ENCODE assay signal across 23 cellular contexts in the genomic region with DNA sequence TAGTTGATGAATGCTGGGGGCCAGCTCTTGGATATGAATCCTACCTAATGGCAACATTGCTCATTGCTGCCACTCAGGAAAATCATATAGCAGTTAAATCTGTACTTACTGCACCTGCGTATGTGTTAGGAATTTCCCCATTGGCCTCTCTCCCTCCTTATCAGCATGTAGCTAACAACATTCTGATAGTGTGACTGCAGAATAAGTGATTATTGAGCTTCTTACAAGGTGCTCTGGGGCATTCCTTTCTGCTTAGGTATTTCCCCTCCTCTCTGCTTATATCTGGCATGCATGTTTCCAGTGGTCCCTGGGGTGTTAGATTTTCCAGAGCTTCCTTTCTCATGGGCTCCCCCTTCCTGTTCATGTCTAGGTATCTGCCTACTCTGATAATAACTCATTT.
DNase-seq lines count a peak whose midpoint lies in the region; ATAC-seq and TF ChIP-seq lines count a peak whose summit lies in the region.
"Had no signal": no experiment of that assay in that cellular context is flagged by ENCODE, and none has a peak within 500 bp of the region (broad histone marks: within the 10 kb centered on the region; RNA-seq: fewer than 3 reads in every experiment).

No MANE protein-coding gene starts in this region.

- H3K9me3 Mint-ChIP-seq in endodermal cell: no peaks in the 10 kb centered on the region
- H3K9me3 Mint-ChIP-seq in activated T-cell treated with anti-CD3 and anti-CD28 coated beads, Interleukin-2, amount 50 U/mL, for 24 hours: no peaks in the 10 kb centered on the region
- H3K9me3 Mint-ChIP-seq: H9 had no signal

- peaks cover 16% of the 10 kb centered on the region for H3K4me1 Mint-ChIP-seq in endodermal cell
- no peaks in the 10 kb centered on the region for H3K4me1 Mint-ChIP-seq in activated T-cell treated with anti-CD3 and anti-CD28 coated beads, Interleukin-2, amount 50 U/mL, for 24 hours (ENCODE audit: low read depth)
- H3K4me1 Mint-ChIP-seq: B cell; CD8-positive, alpha-beta memory T cell had no signal

- H3K36me3 ChIP-seq in endodermal cell (ENCODE audit: control insufficient read depth, insufficient read depth, low read length): no peaks in the 10 kb centered on the region
- H3K36me3 ChIP-seq: SJSA1 had no signal

- H3K4me3 Mint-ChIP-seq in endodermal cell: no peak overlapping the region
- no peak overlapping the region for H3K4me3 Mint-ChIP-seq in activated T-cell treated with anti-CD3 and anti-CD28 coated beads, Interleukin-2, amount 50 U/mL, for 24 hours
- H3K4me3 Mint-ChIP-seq: B cell; CD8-positive, alpha-beta memory T cell; H9 had no signal

- H3K27ac ChIP-seq in endodermal cell (ENCODE audit: low read depth, low read length): no peak overlapping the region
- H3K27ac ChIP-seq: C4-2B, SJSA1 had no signal

- TF ChIP-seq CTCF in endodermal cell (conservative IDR thresholded peaks at IDR 0.05): no peak

- 100% methylated on average over 1 of the region's 1 CpG for WGBS in endodermal cell (ENCODE audit: insufficient coverage in 1 of 2, insufficient read length in 1 of 2), 2 experiments

- no peaks in the 10 kb centered on the region for H3K4me1 ChIP-seq in endodermal cell (ENCODE audit: control insufficient read depth, insufficient read depth, low read length)
- H3K4me1 ChIP-seq: SJSA1 had no signal

- H3K4me3 ChIP-seq in endodermal cell (ENCODE audit: low read length): no peak overlapping the region
- H3K4me3 ChIP-seq: K562, SJSA1 had no signal

- ATAC-seq in GM18502 (IDR thresholded peaks at IDR 0.05; ENCODE audit: poor library complexity, unreplicated experiment): no peak
- ATAC-seq: K562 had no signal

- peak overlapping the region; percentile 37 for H3K27ac Mint-ChIP-seq in endodermal cell
- H3K27ac Mint-ChIP-seq in activated T-cell treated with anti-CD3 and anti-CD28 coated beads, Interleukin-2, amount 50 U/mL, for 24 hours: no peak overlapping the region
- H3K27ac Mint-ChIP-seq: B cell; CD8-positive, alpha-beta memory T cell; H9 had no signal

- H3K27me3 Mint-ChIP-seq in endodermal cell (ENCODE audit: insufficient read depth): no peaks in the 10 kb centered on the region
- no peaks in the 10 kb centered on the region for H3K27me3 Mint-ChIP-seq in activated T-cell treated with anti-CD3 and anti-CD28 coated beads, Interleukin-2, amount 50 U/mL, for 24 hours
- H3K27me3 Mint-ChIP-seq: B cell; CD8-positive, alpha-beta memory T cell had no signal

- no peaks in the 10 kb centered on the region for H3K27me3 ChIP-seq in endodermal cell (ENCODE audit: control insufficient read depth, insufficient read depth, low read length, poor library complexity, severe bottlenecking)
- H3K27me3 ChIP-seq: SJSA1 had no signal

- H3K36me3 Mint-ChIP-seq in endodermal cell (ENCODE audit: low read depth): no peaks in the 10 kb centered on the region
- no peaks in the 10 kb centered on the region for H3K36me3 Mint-ChIP-seq in activated T-cell treated with anti-CD3 and anti-CD28 coated beads, Interleukin-2, amount 50 U/mL, for 24 hours (ENCODE audit: low read depth)
- H3K36me3 Mint-ChIP-seq: CD8-positive, alpha-beta memory T cell had no signal

- H3K9me3 ChIP-seq in endodermal cell (ENCODE audit: control insufficient read depth, low read length): no peaks in the 10 kb centered on the region
- H3K9me3 ChIP-seq: SJSA1 had no signal

- DNase-seq in NCI-H226 (peak; percentile 99), endodermal cell (peak; percentile 48), iPS DF 4.7 (ENCODE audit: extremely low read depth, low spot score) (peak; percentile 14), non-pigmented ciliary epithelial cell (ENCODE audit: low read depth) (peak; percentile 1), NCI-H2171 treated with DMSO at 0.1 percent for 48 hours (lab: John Stamatoyannopoulos, UW) (no peak)
- no peak for DNase-seq in activated T-cell treated with anti-CD3 and anti-CD28 coated beads, Interleukin-2, amount 50 U/mL, for 24 hours
- DNase-seq in activated T-cell treated with anti-CD3 and anti-CD28 coated beads, Interleukin-2, amount 50 U/mL, for 1 hour: no peak
- DNase-seq: Calu3; CD8-positive, alpha-beta memory T cell; DMS79 treated with DMSO at 0.1 percent for 48 hours; H9; Kasumi-1; NCI-H1092 treated with DMSO at 0.1 percent for 48 hours; NCI-H1436 treated with DMSO at 0.1 percent for 48 hours; NCI-H187 treated with DMSO at 0.1 percent for 48 hours; NCI-H526 treated with DMSO at 0.1 percent for 48 hours; Right ventricle myocardium superior; RPMI8226 had no signal

- H3K9ac ChIP-seq in endodermal cell (ENCODE audit: extremely low read depth, low read length, poor library complexity, severe bottlenecking): no peak overlapping the region

Comparison
In these comparisons a context has a peak if more than half of its experiments do, and no peak if none do; other contexts are left out.
1. DNase-seq: peak in NCI-H226 (single experiment), endodermal cell (single experiment), iPS DF 4.7 (single experiment) and non-pigmented ciliary epithelial cell (single experiment); none in NCI-H2171 treated with DMSO at 0.1 percent for 48 hours (single experiment), activated T-cell treated with anti-CD3 and anti-CD28 coated beads, Interleukin-2, amount 50 U/mL, for 24 hours (single experiment) and activated T-cell treated with anti-CD3 and anti-CD28 coated beads, Interleukin-2, amount 50 U/mL, for 1 hour (single experiment).